ENCODE assay signal across 25 cellular contexts in genomic region chr1:19990703-19991102, GRCh38. TPM values are rescaled to one million over a fixed set of nuclear protein-coding genes. Genes with fewer than 3 reads are reported as not detected.
A peak's percentile ranks its signal among the peaks of the same experiment; 100 is the strongest.
DNase-seq lines count a peak whose midpoint lies in the region; ATAC-seq and TF ChIP-seq lines count a peak whose summit lies in the region.
"Had no signal": no experiment of that assay in that cellular context is flagged by ENCODE, and none has a peak within 500 bp of the region (broad histone marks: within the 10 kb centered on the region; RNA-seq: fewer than 3 reads in every experiment).

No MANE protein-coding gene starts in this region.

- no peak overlapping the region for H2AFZ ChIP-seq in GM23338

- H3K4me1 Mint-ChIP-seq in GM23338: peaks cover 62% of the 10 kb centered on the region
- peaks cover 25% of the 10 kb centered on the region for H3K4me1 Mint-ChIP-seq in glutamatergic neuron (ENCODE audit: low read depth, unreplicated experiment)

- peaks cover 26% of the 10 kb centered on the region for H3K36me3 Mint-ChIP-seq in GM23338 (ENCODE audit: low read depth)
- no peaks in the 10 kb centered on the region for H3K36me3 Mint-ChIP-seq in glutamatergic neuron (ENCODE audit: unreplicated experiment)
- H3K36me3 Mint-ChIP-seq: CD14-positive monocyte; CD4-positive, alpha-beta memory T cell had no signal

- no peaks in the 10 kb centered on the region for H3K36me3 ChIP-seq in GM23338 (ENCODE audit: insufficient read depth)
- H3K36me3 ChIP-seq in HUES6 (ENCODE audit: control insufficient read depth, insufficient read depth, low read length): 0 out of 2 replicates have a peak, but pooled peaks cover 2% of the 10 kb centered on the region
- no peaks in the 10 kb centered on the region for H3K36me3 ChIP-seq in left ventricle myocardium inferior
- H3K36me3 ChIP-seq: BLaER1 had no signal

- H3K27ac Mint-ChIP-seq in GM23338: peak overlapping the region; percentile 82
- H3K27ac Mint-ChIP-seq in glutamatergic neuron (ENCODE audit: unreplicated experiment): no peak overlapping the region
- H3K27ac Mint-ChIP-seq: CD14-positive monocyte; CD4-positive, alpha-beta memory T cell; HFFc6; IgD-negative memory B cell had no signal

- ATAC-seq in GM23338: peak; percentile 88
- ATAC-seq in GM18858 (IDR thresholded peaks at IDR 0.05; ENCODE audit: unreplicated experiment): no peak
- no peak for ATAC-seq in HG03095 (IDR thresholded peaks at IDR 0.05; ENCODE audit: unreplicated experiment)
- ATAC-seq: HCT116, HepG2 had no signal

- H3K4me3 Mint-ChIP-seq in GM23338 (peak overlapping the region; percentile 58), glutamatergic neuron (ENCODE audit: unreplicated experiment) (peak overlapping the region; percentile 8)
- H3K4me3 Mint-ChIP-seq: CD14-positive monocyte; CD4-positive, alpha-beta memory T cell; HFFc6; IgD-negative memory B cell had no signal

- TF ChIP-seq CTCF in GM23338 (conservative IDR thresholded peaks at IDR 0.05; ENCODE audit: low read depth in 2 of 2) (no peak), glutamatergic neuron (IDR thresholded peaks at IDR 0.05; ENCODE audit: partially characterized antibody, unreplicated experiment) (no peak), lower leg skin (IDR thresholded peaks at IDR 0.05) (no peak), left ventricle myocardium inferior (IDR thresholded peaks at IDR 0.05; ENCODE audit: borderline replicate concordance) (no peak)

- no peaks in the 10 kb centered on the region for H3K27me3 ChIP-seq in GM23338 (ENCODE audit: insufficient read depth)
- H3K27me3 ChIP-seq in HUES6 (ENCODE audit: control insufficient read depth, insufficient read depth, low read length): no peaks in the 10 kb centered on the region
- H3K27me3 ChIP-seq in left ventricle myocardium inferior (ENCODE audit: low read depth): peaks cover 63% of the 10 kb centered on the region
- H3K27me3 ChIP-seq: BLaER1 had no signal

- DNase-seq in GM23338 (ENCODE audit: low spot score) (peak; percentile 32), glutamatergic neuron (no peak), lower leg skin (ENCODE audit: low spot score in 2 of 2) (no peak), left ventricle myocardium inferior (no peak)
- DNase-seq: 8988T; Calu3; CD4-positive, alpha-beta memory T cell; DMS153; DMS79; GDM1; HFFc6; Karpas-422; KBM-7 had no signal

- H3K9ac ChIP-seq in HUES6 (ENCODE audit: low read length): peak overlapping the region; percentile 76
- H3K9ac ChIP-seq: BLaER1 had no signal

- no peaks in the 10 kb centered on the region for H3K9me2 ChIP-seq in GM23338 (ENCODE audit: insufficient read depth)

- H3K27me3 Mint-ChIP-seq in GM23338 (ENCODE audit: insufficient read depth, low read depth, poor library complexity) (no peaks in the 10 kb centered on the region), glutamatergic neuron (ENCODE audit: unreplicated experiment) (no peaks in the 10 kb centered on the region)

- no peaks in the 10 kb centered on the region for H3K79me2 ChIP-seq in GM23338 (replicated peaks; ENCODE audit: insufficient read depth)

- H3K4me1 ChIP-seq in GM23338 (ENCODE audit: insufficient read depth): peaks cover 54% of the 10 kb centered on the region
- H3K4me1 ChIP-seq in HUES6 (ENCODE audit: control insufficient read depth, insufficient read depth, low read length): peaks cover 30% of the 10 kb centered on the region
- H3K4me1 ChIP-seq in left ventricle myocardium inferior: no peaks in the 10 kb centered on the region
- H3K4me1 ChIP-seq: BLaER1 had no signal

- intact Hi-C loops in lower leg skin (cut with DNase I; ENCODE audit: low total_unique reads): no loop called here
- intact Hi-C loops in left ventricle myocardium inferior (cut with micrococcal nuclease): no loop called here

- H3K4me2 ChIP-seq in GM23338: peak overlapping the region; percentile 67
- H3K4me2 ChIP-seq: BLaER1 had no signal

- H3K9me3 ChIP-seq in HUES6 (ENCODE audit: control insufficient read depth, insufficient read depth, low read depth, low read length): peaks cover 23% of the 10 kb centered on the region
- peaks cover 9% of the 10 kb centered on the region for H3K9me3 ChIP-seq in iPS-18c (ENCODE audit: control insufficient read depth, insufficient read depth, low read length)
- H3K9me3 ChIP-seq in left ventricle myocardium inferior (replicated peaks): no peaks in the 10 kb centered on the region

- H3K9me3 Mint-ChIP-seq in GM23338 (peaks cover 21% of the 10 kb centered on the region), glutamatergic neuron (ENCODE audit: unreplicated experiment) (no peaks in the 10 kb centered on the region)
- H3K9me3 Mint-ChIP-seq: HFFc6, IgD-negative memory B cell had no signal

- H4K20me1 ChIP-seq in GM23338 (replicated peaks; ENCODE audit: insufficient read depth): no peaks in the 10 kb centered on the region
- H4K20me1 ChIP-seq: BLaER1 had no signal

- H3K4me3 ChIP-seq in GM23338 (peak overlapping the region; percentile 36), HUES6 (ENCODE audit: low read depth, low read length) (peak overlapping the region; percentile 20), iPS-18c (ENCODE audit: insufficient read depth, low read depth, low read length) (peak overlapping the region; percentile 20; the same call in 1 of the 2 replicates), lower leg skin (ENCODE audit: low read depth, poor library complexity, severe bottlenecking) (no peak overlapping the region), left ventricle myocardium inferior (no peak overlapping the region)
- H3K4me3 ChIP-seq: BLaER1 had no signal

- 0 out of 2 replicates have a peak, but pooled peaks cover 3% of the 10 kb centered on the region for H3F3A ChIP-seq in GM23338 (replicated peaks; ENCODE audit: low read depth)

- no peak for TF ChIP-seq POLR2A in lower leg skin (IDR thresholded peaks at IDR 0.05)

- WGBS in lower leg skin, 2 donors: 68% methylated on average over 1 of the region's 1 CpG

- H3K27ac ChIP-seq in GM23338 (ENCODE audit: low read depth) (peak overlapping the region; percentile 86), HUES6 (ENCODE audit: low read depth, low read length) (peak overlapping the region; percentile 84), left ventricle myocardium inferior (replicated peaks) (no peak overlapping the region)
- H3K27ac ChIP-seq: BLaER1 had no signal

TF ChIP-seq in GM23338, 12 proteins besides CTCF, POLR2A, EP300 and RAD21 (continues in another document):
- TF ChIP-seq, protein P1, sequence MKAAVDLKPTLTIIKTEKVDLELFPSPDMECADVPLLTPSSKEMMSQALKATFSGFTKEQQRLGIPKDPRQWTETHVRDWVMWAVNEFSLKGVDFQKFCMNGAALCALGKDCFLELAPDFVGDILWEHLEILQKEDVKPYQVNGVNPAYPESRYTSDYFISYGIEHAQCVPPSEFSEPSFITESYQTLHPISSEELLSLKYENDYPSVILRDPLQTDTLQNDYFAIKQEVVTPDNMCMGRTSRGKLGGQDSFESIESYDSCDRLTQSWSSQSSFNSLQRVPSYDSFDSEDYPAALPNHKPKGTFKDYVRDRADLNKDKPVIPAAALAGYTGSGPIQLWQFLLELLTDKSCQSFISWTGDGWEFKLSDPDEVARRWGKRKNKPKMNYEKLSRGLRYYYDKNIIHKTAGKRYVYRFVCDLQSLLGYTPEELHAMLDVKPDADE (IDR thresholded peaks at IDR 0.05): no peak
- no peak for TF ChIP-seq STAT1 (IDR thresholded peaks at IDR 0.05; ENCODE audit: unreplicated experiment)
- TF ChIP-seq, protein P2, sequence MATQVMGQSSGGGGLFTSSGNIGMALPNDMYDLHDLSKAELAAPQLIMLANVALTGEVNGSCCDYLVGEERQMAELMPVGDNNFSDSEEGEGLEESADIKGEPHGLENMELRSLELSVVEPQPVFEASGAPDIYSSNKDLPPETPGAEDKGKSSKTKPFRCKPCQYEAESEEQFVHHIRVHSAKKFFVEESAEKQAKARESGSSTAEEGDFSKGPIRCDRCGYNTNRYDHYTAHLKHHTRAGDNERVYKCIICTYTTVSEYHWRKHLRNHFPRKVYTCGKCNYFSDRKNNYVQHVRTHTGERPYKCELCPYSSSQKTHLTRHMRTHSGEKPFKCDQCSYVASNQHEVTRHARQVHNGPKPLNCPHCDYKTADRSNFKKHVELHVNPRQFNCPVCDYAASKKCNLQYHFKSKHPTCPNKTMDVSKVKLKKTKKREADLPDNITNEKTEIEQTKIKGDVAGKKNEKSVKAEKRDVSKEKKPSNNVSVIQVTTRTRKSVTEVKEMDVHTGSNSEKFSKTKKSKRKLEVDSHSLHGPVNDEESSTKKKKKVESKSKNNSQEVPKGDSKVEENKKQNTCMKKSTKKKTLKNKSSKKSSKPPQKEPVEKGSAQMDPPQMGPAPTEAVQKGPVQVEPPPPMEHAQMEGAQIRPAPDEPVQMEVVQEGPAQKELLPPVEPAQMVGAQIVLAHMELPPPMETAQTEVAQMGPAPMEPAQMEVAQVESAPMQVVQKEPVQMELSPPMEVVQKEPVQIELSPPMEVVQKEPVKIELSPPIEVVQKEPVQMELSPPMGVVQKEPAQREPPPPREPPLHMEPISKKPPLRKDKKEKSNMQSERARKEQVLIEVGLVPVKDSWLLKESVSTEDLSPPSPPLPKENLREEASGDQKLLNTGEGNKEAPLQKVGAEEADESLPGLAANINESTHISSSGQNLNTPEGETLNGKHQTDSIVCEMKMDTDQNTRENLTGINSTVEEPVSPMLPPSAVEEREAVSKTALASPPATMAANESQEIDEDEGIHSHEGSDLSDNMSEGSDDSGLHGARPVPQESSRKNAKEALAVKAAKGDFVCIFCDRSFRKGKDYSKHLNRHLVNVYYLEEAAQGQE (IDR thresholded peaks at IDR 0.05; ENCODE audit: unreplicated experiment): no peak
- no peak for TF ChIP-seq POLR2AphosphoS5 (IDR thresholded peaks at IDR 0.05; ENCODE audit: low read depth)

RNA-seq across cellular contexts. Expression of gene PLA2G2A, which starts 11.3 kb away (rescaled TPM):
- total RNA-seq in GM23338 (2014; rRNA removed; shearing (Covaris generic)): 0.97 TPM in 1 of 2 replicates, not detected in the other
- polyA plus RNA-seq in GM23338 (2016; fragmentation: Nextera tagmentation; extraction: Ambion mirVana): 0.55 and 1.3 TPM in 2 replicates
- total RNA-seq in glutamatergic neuron (ENCODE audit: unreplicated experiment): not detected
- 10 to 100 TPM in 2 of 4 donors, 1 to 10 TPM in 2; 6.0 to 14.0 (median 10.3) TPM for total RNA-seq in lower leg skin
- total RNA-seq in left ventricle myocardium inferior: 69.0 TPM
- total RNA-seq: A673; Calu3; CD4-positive, alpha-beta memory T cell; Daoy; HFFc6 had no signal
- polyA plus RNA-seq: AG04450; CD14-positive monocyte; CD4-positive, alpha-beta memory T cell; IgD-negative memory B cell had no signal

Comparison
In these comparisons a context has a peak if more than half of its experiments do, and no peak if none do; other contexts are left out.
1. H3K4me3 ChIP-seq: peak in GM23338 (single experiment), HUES6 (single experiment) and iPS-18c (single experiment); none in lower leg skin (single experiment) and left ventricle myocardium inferior (single experiment).